ENCODE assay signal across 12 cellular contexts in genomic region chr9:127361561-127361960, GRCh38. TPM values are rescaled to one million over a fixed set of nuclear protein-coding genes. Genes with fewer than 3 reads are reported as not detected.
DNase-seq lines count a peak whose midpoint lies in the region; ATAC-seq, FAIRE-seq and TF ChIP-seq lines count a peak whose summit lies in the region.
"Had no signal": no experiment of that assay in that cellular context is flagged by ENCODE, and none has a peak within 500 bp of the region (broad histone marks: within the 10 kb centered on the region; RNA-seq: fewer than 3 reads in every experiment).

No MANE protein-coding gene starts in this region.

- peak; percentile 88 for DNase-seq in HPDE6-E6E7 (ENCODE audit: extremely low spot score)
- DNase-seq in NOMO-1 treated with dmso at 0.1 percent for 144 hours (lab: John Stamatoyannopoulos, UW; ENCODE audit: unreplicated experiment), result peak; percentile 47
- peak; percentile 91 for DNase-seq in bronchial epithelial cell (ENCODE audit: low read depth)
- DNase-seq in trophoblast cell, result no peak
- DNase-seq in activated naive CD4-positive, alpha-beta T cell treated with Interleukin-2 at 50 U/mL for 16 hours, result no peak
- no peak for DNase-seq in mucosa of gallbladder (ENCODE audit: low spot score)
- DNase-seq in DMS 273 treated with DMSO at 0.1 percent for 48 hours (lab: John Stamatoyannopoulos, UW), result no peak
- DNase-seq: CD8-positive, alpha-beta memory T cell; effector memory CD4-positive, alpha-beta T cell; NCI-H187 treated with DMSO at 0.1 percent for 48 hours had no signal

- TF ChIP-seq CTCF in bronchial epithelial cell (IDR thresholded peaks at IDR 0.05; ENCODE audit: insufficient read depth, low read length, severe bottlenecking), result no peak

- no peak overlapping the region for H4K12ac ChIP-seq in trophoblast cell (ENCODE audit: low read depth, low read length)

- no peak overlapping the region for H3K18ac ChIP-seq in trophoblast cell (ENCODE audit: low read length)

- no peak overlapping the region for H3K4me2 ChIP-seq in trophoblast cell (ENCODE audit: low read length)

- no peak overlapping the region for H4K8ac ChIP-seq in trophoblast cell (ENCODE audit: low read depth, low read length)

- peak overlapping the region; percentile 11 for H2BK12ac ChIP-seq in trophoblast cell (ENCODE audit: low read length)

- H2BK5ac ChIP-seq in trophoblast cell (ENCODE audit: low read depth, low read length, poor library complexity), result no peak overlapping the region

- H3K4ac ChIP-seq in trophoblast cell (ENCODE audit: low read depth, low read length), result no peak overlapping the region

- no peak overlapping the region for H3K23ac ChIP-seq in trophoblast cell (ENCODE audit: low read length)

- no peak for ATAC-seq in GM21786 (IDR thresholded peaks at IDR 0.05; ENCODE audit: unreplicated experiment)

- H3K27ac ChIP-seq in trophoblast cell (ENCODE audit: low read depth, low read length), result no peak overlapping the region
- H3K27ac ChIP-seq: SJSA1 had no signal

- H2AFZ ChIP-seq in trophoblast cell (ENCODE audit: insufficient read depth, low read length, poor library complexity), result no peak overlapping the region

- no peaks in the 10 kb centered on the region for H3K9me3 ChIP-seq in trophoblast cell (ENCODE audit: insufficient read depth, low read depth, low read length)
- H3K9me3 ChIP-seq: SJSA1 had no signal

- no peak overlapping the region for H3K4me3 ChIP-seq in bronchial epithelial cell (ENCODE audit: low read depth, low read length)
- no peak overlapping the region for H3K4me3 ChIP-seq in trophoblast cell (ENCODE audit: low read depth, low read length)
- H3K4me3 ChIP-seq: SJSA1 had no signal

- no peak overlapping the region for H2BK120ac ChIP-seq in trophoblast cell (ENCODE audit: insufficient read depth, low read length, poor library complexity)

- H3K36me3 ChIP-seq in bronchial epithelial cell (ENCODE audit: control insufficient read depth, insufficient read depth, low read length), result no peaks in the 10 kb centered on the region
- H3K36me3 ChIP-seq in trophoblast cell (ENCODE audit: control insufficient read depth in 1 of 2, insufficient read depth in 2 of 2, low read length in 2 of 2), result no peaks in the 10 kb centered on the region
- H3K36me3 ChIP-seq: SJSA1 had no signal

- H3K27me3 ChIP-seq in bronchial epithelial cell (ENCODE audit: control insufficient read depth, insufficient read depth, low read length) (no peaks in the 10 kb centered on the region), trophoblast cell (ENCODE audit: insufficient read depth, low read length) (no peaks in the 10 kb centered on the region)
- H3K27me3 ChIP-seq: SJSA1 had no signal

- H3K4me1 ChIP-seq in trophoblast cell (ENCODE audit: control insufficient read depth in 1 of 2, insufficient read depth in 2 of 2, low read length in 2 of 2), result peaks cover 11 to 12% of the 10 kb centered on the region in 2 experiments
- H3K4me1 ChIP-seq: SJSA1 had no signal

- no peak overlapping the region for H3K9ac ChIP-seq in trophoblast cell (ENCODE audit: low read length)

- H2AK5ac ChIP-seq in trophoblast cell (ENCODE audit: low read length), result no peak overlapping the region

- WGBS in trophoblast cell (ENCODE audit: extremely low coverage, insufficient coverage, insufficient read length), result no CpG with 5 or more reads among the region's 3 CpGs

- H3K14ac ChIP-seq in trophoblast cell (ENCODE audit: low read length), result no peak overlapping the region

- no peaks in the 10 kb centered on the region for H3K79me2 ChIP-seq in trophoblast cell (ENCODE audit: control insufficient read depth, insufficient read depth, low read length, poor library complexity)

- H4K91ac ChIP-seq in trophoblast cell (ENCODE audit: low read depth, low read length), result peak overlapping the region; percentile 22

- H3K79me1 ChIP-seq in trophoblast cell (ENCODE audit: low read length), result peaks cover 7% of the 10 kb centered on the region

- no peak for FAIRE-seq in bronchial epithelial cell (lab: Jason Lieb, UNC)

RNA-seq across cellular contexts. Expression of gene SLC2A8, which starts 35.4 kb away (rescaled TPM):
- total RNA-seq in bronchial epithelial cell (4.5 and 7.0 TPM in 2 replicates), mucosa of gallbladder (25.0 TPM)
- 31.3 and 31.4 TPM in 2 replicates for polyA plus RNA-seq in trophoblast cell (2013)

Comparison
In these comparisons a context has a peak if more than half of its experiments do, and no peak if none do; other contexts are left out.
1. DNase-seq: peak in HPDE6-E6E7 (single experiment), NOMO-1 treated with dmso at 0.1 percent for 144 hours (single experiment) and bronchial epithelial cell (single experiment); none in trophoblast cell (0 of 2), activated naive CD4-positive, alpha-beta T cell treated with Interleukin-2 at 50 U/mL for 16 hours (single experiment), mucosa of gallbladder (single experiment) and DMS 273 treated with DMSO at 0.1 percent for 48 hours (single experiment).